ENCODE assay signal across 28 cellular contexts in genomic region chr14:82309199-82309598, GRCh38.
"Had no signal": no experiment of that assay in that cellular context is flagged by ENCODE, and none has a peak within 500 bp of the region (broad histone marks: within the 10 kb centered on the region; RNA-seq: fewer than 3 reads in every experiment).

No MANE protein-coding gene starts in this region.

- H3K27ac Mint-ChIP-seq: stimulated activated effector memory CD8-positive, alpha-beta T cell treated with anti-CD3 and anti-CD28 coated beads, Interleukin-12 subunit alpha, Interleukin-12 subunit beta, amount 100 ng/mL, for 72 hours; stimulated activated memory B cell treated with anti-CD40 and anti-IgM and Interleukin-4, amounts not matched to agents 10 μg/mL and 1 μg/mL and 100 μg/mL, for 72 hours; stimulated activated naive B cell treated with anti-CD40 and anti-IgM and Interleukin-4, amounts not matched to agents 10 μg/mL and 1 μg/mL and 100 μg/mL, for 72 hours; stimulated activated naive CD8-positive, alpha-beta T cell treated with anti-CD3 and anti-CD28 coated beads, Interleukin-15, amount 100 ng/mL, for 72 hours; stimulated activated naive CD8-positive, alpha-beta T cell treated with anti-CD3 and anti-CD28 coated beads, Interleukin-15, Interleukin-2, amounts not matched to agents 100 ng/mL and 50 ng/mL, for 24 hours; type B pancreatic cell had no signal

- DNase-seq: stimulated activated CD4-positive, alpha-beta T cell treated with anti-CD3 and anti-CD28 coated beads, Interleukin-2, amount 100 ng/mL, for 48 hours; stimulated activated CD4-positive, alpha-beta T cell treated with anti-CD3 and anti-CD28 coated beads, Interleukin-4, amount 100 ng/mL, for 1 hour; stimulated activated CD4-positive, alpha-beta T cell treated with anti-CD3 and anti-CD28 coated beads, Interleukin-4, amount 100 ng/mL, for 24 hours; stimulated activated CD4-positive, alpha-beta T cell treated with anti-CD3 and anti-CD28 coated beads, Interleukin-4, amount 100 ng/mL, for 4 hours; stimulated activated CD8-positive, alpha-beta memory T cell treated with anti-CD3 and anti-CD28 coated beads, Interleukin-4, amount 100 ng/mL, for 48 hours; stimulated activated naive B cell treated with anti-CD40 and anti-IgM and Interleukin-4, amounts not matched to agents 10 μg/mL and 1 μg/mL and 100 μg/mL, for 72 hours; stimulated activated naive CD4-positive, alpha-beta T cell; stimulated activated naive CD4-positive, alpha-beta T cell treated with Interleukin-2 at 50 U/mL for 16 hours; stimulated activated naive CD8-positive, alpha-beta T cell treated with anti-CD3 and anti-CD28 coated beads, Interleukin-15, amount 100 ng/mL, for 72 hours; stimulated activated naive CD8-positive, alpha-beta T cell treated with anti-CD3 and anti-CD28 coated beads, Interleukin-15, Interleukin-2, amounts not matched to agents 100 U/mL and 50 U/mL, for 24 hours; stomach; substantia nigra; testis; thyroid gland; tibial artery; transverse colon; trophoblast cell; upper lobe of left lung; upper lobe of right lung; uterus had no signal

- H3K4me3 ChIP-seq: stomach, suprapubic skin, testis, thoracic aorta, thyroid gland, tibial artery, tibial nerve, transverse colon, upper lobe of left lung, upper lobe of right lung, uterus, vagina had no signal

- H3K4me3 Mint-ChIP-seq: stimulated activated effector memory CD8-positive, alpha-beta T cell treated with anti-CD3 and anti-CD28 coated beads, Interleukin-12 subunit alpha, Interleukin-12 subunit beta, amount 100 ng/mL, for 72 hours; stimulated activated memory B cell treated with anti-CD40 and anti-IgM and Interleukin-4, amounts not matched to agents 10 μg/mL and 1 μg/mL and 100 μg/mL, for 72 hours; stimulated activated naive B cell treated with anti-CD40 and anti-IgM and Interleukin-4, amounts not matched to agents 10 μg/mL and 1 μg/mL and 100 μg/mL, for 72 hours; stimulated activated naive CD8-positive, alpha-beta T cell treated with anti-CD3 and anti-CD28 coated beads, Interleukin-15, amount 100 ng/mL, for 72 hours; stimulated activated naive CD8-positive, alpha-beta T cell treated with anti-CD3 and anti-CD28 coated beads, Interleukin-15, Interleukin-2, amounts not matched to agents 100 ng/mL and 50 ng/mL, for 24 hours; type B pancreatic cell had no signal

- H3K9me3 ChIP-seq: testis, thoracic aorta, thyroid gland, tibial artery, transverse colon, upper lobe of right lung, uterus, vagina had no signal

- H3K4me1 ChIP-seq: suprapubic skin, thyroid gland, transverse colon, upper lobe of left lung, upper lobe of right lung, uterus, vagina had no signal

- H3K27me3 ChIP-seq: stomach, suprapubic skin, testis, thyroid gland, tibial artery, tibial nerve, transverse colon, upper lobe of left lung, upper lobe of right lung, uterus, vagina had no signal

- ATAC-seq: stimulated activated effector memory CD8-positive, alpha-beta T cell treated with anti-CD3 and anti-CD28 coated beads, Interleukin-12 subunit alpha, Interleukin-12 subunit beta, amount 100 ng/mL, for 72 hours; stimulated activated memory B cell treated with anti-CD40 and anti-IgM and Interleukin-4, amounts not matched to agents 10 μg/mL and 1 μg/mL and 100 μg/mL, for 72 hours; stimulated activated naive B cell treated with anti-CD40 and anti-IgM and Interleukin-4, amounts not matched to agents 10 μg/mL and 1 μg/mL and 100 μg/mL, for 72 hours; stimulated activated naive CD8-positive, alpha-beta T cell treated with anti-CD3 and anti-CD28 coated beads, Interleukin-15, amount 100 ng/mL, for 72 hours; stimulated activated naive CD8-positive, alpha-beta T cell treated with anti-CD3 and anti-CD28 coated beads, Interleukin-15, Interleukin-2, amounts not matched to agents 100 U/mL and 50 U/mL, for 24 hours; upper lobe of right lung had no signal

- H3K4me1 Mint-ChIP-seq: stimulated activated effector memory CD8-positive, alpha-beta T cell treated with anti-CD3 and anti-CD28 coated beads, Interleukin-12 subunit alpha, Interleukin-12 subunit beta, amount 100 ng/mL, for 72 hours; stimulated activated memory B cell treated with anti-CD40 and anti-IgM and Interleukin-4, amounts not matched to agents 10 μg/mL and 1 μg/mL and 100 μg/mL, for 72 hours; stimulated activated naive B cell treated with anti-CD40 and anti-IgM and Interleukin-4, amounts not matched to agents 10 μg/mL and 1 μg/mL and 100 μg/mL, for 72 hours; stimulated activated naive CD8-positive, alpha-beta T cell treated with anti-CD3 and anti-CD28 coated beads, Interleukin-15, amount 100 ng/mL, for 72 hours had no signal

- H3K27ac ChIP-seq: stomach, suprapubic skin, testis, thoracic aorta, thyroid gland, tibial artery, tibial nerve, transverse colon, upper lobe of left lung, upper lobe of right lung, uterus, vagina had no signal

- H3K36me3 Mint-ChIP-seq: stimulated activated effector memory CD8-positive, alpha-beta T cell treated with anti-CD3 and anti-CD28 coated beads, Interleukin-12 subunit alpha, Interleukin-12 subunit beta, amount 100 ng/mL, for 72 hours; stimulated activated memory B cell treated with anti-CD40 and anti-IgM and Interleukin-4, amounts not matched to agents 10 μg/mL and 1 μg/mL and 100 μg/mL, for 72 hours; stimulated activated naive B cell treated with anti-CD40 and anti-IgM and Interleukin-4, amounts not matched to agents 10 μg/mL and 1 μg/mL and 100 μg/mL, for 72 hours; type B pancreatic cell had no signal

- H3K27me3 Mint-ChIP-seq: stimulated activated memory B cell treated with anti-CD40 and anti-IgM and Interleukin-4, amounts not matched to agents 10 μg/mL and 1 μg/mL and 100 μg/mL, for 72 hours; stimulated activated naive B cell treated with anti-CD40 and anti-IgM and Interleukin-4, amounts not matched to agents 10 μg/mL and 1 μg/mL and 100 μg/mL, for 72 hours; stimulated activated naive CD8-positive, alpha-beta T cell treated with anti-CD3 and anti-CD28 coated beads, Interleukin-15, amount 100 ng/mL, for 72 hours; stimulated activated naive CD8-positive, alpha-beta T cell treated with anti-CD3 and anti-CD28 coated beads, Interleukin-15, Interleukin-2, amounts not matched to agents 100 ng/mL and 50 ng/mL, for 24 hours; type B pancreatic cell had no signal

- H3K36me3 ChIP-seq: stomach, suprapubic skin, thoracic aorta, thyroid gland, tibial artery, tibial nerve, transverse colon, upper lobe of left lung, upper lobe of right lung, uterus, vagina had no signal
